Comparison of ENCODE assay signal across 8 cellular contexts in genomic region chr16:53052519-53053501, GRCh38. TPM values are rescaled to one million over a fixed set of nuclear protein-coding genes. Genes with fewer than 3 reads are reported as not detected.
DNase-seq lines count a peak whose midpoint lies in the region; ATAC-seq and TF ChIP-seq lines count a peak whose summit lies in the region.

CHD9NB (minus strand) TSS chr16:53052897; CDS start chr16:53044158, 8,739 bp downstream.

- CTCF ChIA-PET in activated CD8-positive, alpha-beta T cell treated with anti-CD3 and anti-CD28 coated beads for 36 hours (lab: Charles Lee), result interaction anchor here (0.8 to 3.3 kb wide), 3 partner anchors 77 to 155 kb away, joined by 3 to 19 read pairs (median 8); no protein-coding TSS in a partner anchor

- WGBS in upper lobe of left lung, 2 donors, result 46% methylated on average over 2 of the region's 2 CpGs; no CpG with 5 or more reads in 1 of the 2 donors

- no peak within 1 kb of the TSS for H3K4me3 Mint-ChIP-seq in activated CD8-positive, alpha-beta T cell treated with anti-CD3 and anti-CD28 coated beads for 36 hours

- peaks cover 3% of the 10 kb centered on the region for H3K27me3 Mint-ChIP-seq in activated CD8-positive, alpha-beta T cell treated with anti-CD3 and anti-CD28 coated beads for 36 hours

- H3K4me3 ChIP-seq in upper lobe of left lung, result no peak within 1 kb of the TSS

- TF ChIP-seq CTCF in activated CD8-positive, alpha-beta T cell treated with anti-CD3 and anti-CD28 coated beads for 36 hours (IDR thresholded peaks at IDR 0.05), result no peak
- TF ChIP-seq CTCF in upper lobe of left lung (IDR thresholded peaks at IDR 0.05), result peak in 1 of 6 experiments; percentile 9

- no peaks in the 10 kb centered on the region for H3K36me3 Mint-ChIP-seq in activated CD8-positive, alpha-beta T cell treated with anti-CD3 and anti-CD28 coated beads for 36 hours (ENCODE audit: low read depth)

- ATAC-seq in activated CD8-positive, alpha-beta T cell treated with anti-CD3 and anti-CD28 coated beads for 36 hours, result peak; percentile 26
- ATAC-seq in upper lobe of left lung (ENCODE audit: low FRiP score in 2 of 2), result peak; percentile 39 to 47
- no peak for ATAC-seq in HG02840 (IDR thresholded peaks at IDR 0.05; ENCODE audit: low FRiP score, unreplicated experiment)

- H3K36me3 ChIP-seq in upper lobe of left lung, result no peaks in the 10 kb centered on the region

- no peak within 1 kb of the TSS for H3K27ac Mint-ChIP-seq in activated CD8-positive, alpha-beta T cell treated with anti-CD3 and anti-CD28 coated beads for 36 hours

- peak within 1 kb of the TSS in 2 of 4 donors; percentile 7 to 25 for H3K27ac ChIP-seq in upper lobe of left lung

- intact Hi-C loops in activated CD8-positive, alpha-beta T cell treated with anti-CD3 and anti-CD28 coated beads for 36 hours (cut with micrococcal nuclease), result loop anchor here (5.0 to 10.0 kb wide), 4 partner anchors 104 to 452 kb away; partner anchors contain the start of gene AKTIP

- peaks cover 21% of the 10 kb centered on the region for H3K4me1 Mint-ChIP-seq in activated CD8-positive, alpha-beta T cell treated with anti-CD3 and anti-CD28 coated beads for 36 hours (ENCODE audit: low read depth)

- H3K27me3 ChIP-seq in upper lobe of left lung, result no peaks in the 10 kb centered on the region

- no peaks in the 10 kb centered on the region for H3K9me3 ChIP-seq in upper lobe of left lung

- POLR2A ChIA-PET in activated CD8-positive, alpha-beta T cell treated with anti-CD3 and anti-CD28 coated beads for 36 hours (lab: Charles Lee), result no interaction called here

- peaks cover 23 to 51% (median 30%) of the 10 kb centered on the region in 4 donors for H3K4me1 ChIP-seq in upper lobe of left lung

- TF ChIP-seq POLR2A in upper lobe of left lung (IDR thresholded peaks at IDR 0.05), result no peak

- H3K9me3 Mint-ChIP-seq in activated CD8-positive, alpha-beta T cell treated with anti-CD3 and anti-CD28 coated beads for 36 hours, result no peaks in the 10 kb centered on the region

- no peak for TF ChIP-seq EP300 in upper lobe of left lung (IDR thresholded peaks at IDR 0.05)

- DNase-seq in NCI-H146 (lab: John Stamatoyannopoulos, UW), result peak; percentile 11
- DNase-seq in NCI-H146 treated with DMSO at 0.1 percent for 48 hours (lab: John Stamatoyannopoulos, UW; ENCODE audit: unreplicated experiment), result no peak
- peak; percentile 98 for DNase-seq in HT1080 (ENCODE audit: low read depth)
- DNase-seq in activated CD8-positive, alpha-beta T cell treated with anti-CD3 and anti-CD28 coated beads for 36 hours, result peak; percentile 42
- peak; percentile 89 for DNase-seq in iris pigment epithelial cell (ENCODE audit: low read depth)
- peak in 1 of 2 donors; percentile 51 for DNase-seq in upper lobe of left lung
- no peak for DNase-seq in stimulated activated CD4-positive, alpha-beta T cell treated with anti-CD3 and anti-CD28 coated beads, Interleukin-4, amount 100 ng/mL, for 1 hour

RNA-seq across cellular contexts. Expression of gene CHD9NB, which starts in this region (rescaled TPM):
- 3.7 and 4.2 TPM in 2 replicates for total RNA-seq in HT1080 (2014; rRNA removed; shearing (Covaris generic))
- polyA plus RNA-seq in HT1080 (2015; cell fraction: cytosol; rRNA removed), result 3.1 and 3.3 TPM in 2 replicates
- polyA plus RNA-seq in HT1080 (2015; cell fraction: nucleus; rRNA removed), result 4.0 and 4.5 TPM in 2 replicates
- under 1 TPM in 1 of 2 experiments, not detected in 1; 0.16 TPM for total RNA-seq in activated CD8-positive, alpha-beta T cell treated with anti-CD3 and anti-CD28 coated beads for 36 hours
- total RNA-seq in upper lobe of left lung, result 10 to 100 TPM in 4 of 6 donors, 1 to 10 TPM in 2; 1.0 to 55.0 (median 12.4) TPM

Comparison
In these comparisons a context has a peak if more than half of its experiments do, and no peak if none do; other contexts are left out.
1. DNase-seq: peak in NCI-H146 (single experiment), HT1080 (single experiment) and iris pigment epithelial cell (single experiment); none in NCI-H146 treated with DMSO at 0.1 percent for 48 hours (single experiment) and stimulated activated CD4-positive, alpha-beta T cell treated with anti-CD3 and anti-CD28 coated beads, Interleukin-4, amount 100 ng/mL, for 1 hour (single experiment).
2. Peak in DNase-seq and ATAC-seq in activated CD8-positive, alpha-beta T cell treated with anti-CD3 and anti-CD28 coated beads for 36 hours; RNA of the gene not detected or under 1 TPM.